In genomic region chr6:28940859-28941680, GRCh38 we compare ENCODE assay signal across 1 cellular context.
TF ChIP-seq lines count a peak whose summit lies in the region.

No MANE protein-coding gene starts in this region.

TF ChIP-seq in HepG2, 621 proteins besides CTCF, POLR2A, EP300 and RAD21 (continued from another document and continues in another):
- TF ChIP-seq SNAPC4 (CRISPR knock-in tag; IDR thresholded peaks at IDR 0.05) (0 out of 2 replicates have a peak, but pooled peaks have one; percentile 48), ZNF503 (CRISPR knock-in tag; IDR thresholded peaks at IDR 0.05) (0 out of 2 replicates have a peak, but pooled peaks have one; percentile 40), ZBTB1 (CRISPR knock-in tag; IDR thresholded peaks at IDR 0.05; ENCODE audit: borderline replicate concordance) (no peak), STAG1 (CRISPR knock-in tag; IDR thresholded peaks at IDR 0.05) (0 out of 2 replicates have a peak, but pooled peaks have one; percentile 12), RFX1 (IDR thresholded peaks at IDR 0.05) (no peak), ZBTB7B (CRISPR knock-in tag; IDR thresholded peaks at IDR 0.05) (0 out of 2 replicates have a peak, but pooled peaks have one; percentile 39), ZNF841 (CRISPR knock-in tag; IDR thresholded peaks at IDR 0.05; ENCODE audit: borderline replicate concordance) (no peak), ZNF569 (CRISPR knock-in tag; IDR thresholded peaks at IDR 0.05; ENCODE audit: borderline replicate concordance) (no peak), AGO1 (IDR thresholded peaks at IDR 0.05; ENCODE audit: low read depth, low read length, poor library complexity, severe bottlenecking) (no peak), CBX2 (IDR thresholded peaks at IDR 0.05; ENCODE audit: low read depth, low read length) (no peak), CBX2 (CRISPR knock-in tag; IDR thresholded peaks at IDR 0.05; ENCODE audit: low read depth) (no peak), MXD3 (CRISPR knock-in tag; IDR thresholded peaks at IDR 0.05) (no peak), TCF7 (IDR thresholded peaks at IDR 0.05; ENCODE audit: low read depth) (no peak), ZNF709 (CRISPR knock-in tag; IDR thresholded peaks at IDR 0.05) (no peak), ZMAT5 (CRISPR knock-in tag; IDR thresholded peaks at IDR 0.05; ENCODE audit: borderline replicate concordance, low read depth) (no peak), ZNF75D (CRISPR knock-in tag; IDR thresholded peaks at IDR 0.05; ENCODE audit: borderline replicate concordance) (no peak), CREBL2 (CRISPR knock-in tag; IDR thresholded peaks at IDR 0.05; ENCODE audit: borderline replicate concordance) (no peak), ZNF747 (CRISPR knock-in tag; IDR thresholded peaks at IDR 0.05; ENCODE audit: borderline replicate concordance) (peak; percentile 63; the same call in 1 of the 2 replicates), ZNF274 (CRISPR knock-in tag; IDR thresholded peaks at IDR 0.05) (no peak), ZNF576 (CRISPR knock-in tag; IDR thresholded peaks at IDR 0.05) (no peak), ZNF703 (CRISPR knock-in tag; IDR thresholded peaks at IDR 0.05; ENCODE audit: borderline replicate concordance) (no peak), ZNF350 (CRISPR knock-in tag; IDR thresholded peaks at IDR 0.05; ENCODE audit: borderline replicate concordance, low read depth) (no peak; the same call in 1 of the 2 replicates), ZNF136 (CRISPR knock-in tag; IDR thresholded peaks at IDR 0.05; ENCODE audit: low read depth) (no peak), MEIS2 (CRISPR knock-in tag; IDR thresholded peaks at IDR 0.05) (0 out of 2 replicates have a peak, but pooled peaks have one; percentile 19), ZNF414 (CRISPR knock-in tag; IDR thresholded peaks at IDR 0.05) (no peak; the same call in 1 of the 2 replicates), TARDBP (CRISPR knock-in tag; IDR thresholded peaks at IDR 0.05) (peak; percentile 1), REL (CRISPR knock-in tag; conservative IDR thresholded peaks at IDR 0.05) (peak; percentile 76; the same call in 1 of the 2 replicates), RERE (CRISPR knock-in tag; IDR thresholded peaks at IDR 0.05; ENCODE audit: low read depth) (no peak), KLF6 (CRISPR knock-in tag; IDR thresholded peaks at IDR 0.05) (0 out of 2 replicates have a peak, but pooled peaks have one; percentile 22), ZBTB43 (CRISPR knock-in tag; conservative IDR thresholded peaks at IDR 0.05) (0 out of 2 replicates have a peak, but pooled peaks have one; percentile 19), HOXA7 (CRISPR knock-in tag; IDR thresholded peaks at IDR 0.05) (no peak), HCFC1 (IDR thresholded peaks at IDR 0.05; ENCODE audit: low read depth, low read length) (no peak), UBTF (CRISPR knock-in tag; IDR thresholded peaks at IDR 0.05) (peak; percentile 68), ZBTB26 (CRISPR knock-in tag; IDR thresholded peaks at IDR 0.05; ENCODE audit: borderline replicate concordance) (0 out of 2 replicates have a peak, but pooled peaks have one; percentile 11), STAT5B (CRISPR knock-in tag; IDR thresholded peaks at IDR 0.05) (no peak), TRAFD1 (CRISPR knock-in tag; IDR thresholded peaks at IDR 0.05; ENCODE audit: borderline replicate concordance) (no peak), DNMT1 (CRISPR knock-in tag; IDR thresholded peaks at IDR 0.05) (no peak)
